In the genomic region with DNA sequence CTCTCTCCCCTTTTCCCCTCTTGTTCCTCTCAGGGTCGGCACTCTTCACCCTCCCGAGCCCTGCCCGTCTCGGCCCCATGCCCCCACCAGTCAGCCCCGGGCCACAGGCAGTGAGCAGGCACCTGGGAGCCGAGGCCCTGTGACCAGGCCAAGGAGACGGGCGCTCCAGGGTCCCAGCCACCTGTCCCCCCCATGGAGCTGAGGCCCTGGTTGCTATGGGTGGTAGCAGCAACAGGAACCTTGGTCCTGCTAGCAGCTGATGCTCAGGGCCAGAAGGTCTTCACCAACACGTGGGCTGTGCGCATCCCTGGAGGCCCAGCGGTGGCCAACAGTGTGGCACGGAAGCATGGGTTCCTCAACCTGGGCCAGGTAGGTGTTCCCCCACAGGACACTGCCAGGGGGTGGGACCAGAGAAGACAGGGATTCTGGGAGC, we compare ENCODE assay signal across 18 cellular contexts.
"Had no signal": no experiment of that assay in that cellular context is flagged by ENCODE, and none has a peak within 500 bp of the region (broad histone marks: within the 10 kb centered on the region; RNA-seq: fewer than 3 reads in every experiment).

No MANE protein-coding gene starts in this region.

- H3K27me3 ChIP-seq: ascending aorta, neural progenitor cell, pancreas, tibial nerve, vagina had no signal

- DNase-seq: activated CD4-positive, alpha-beta T cell treated with anti-CD3 and anti-CD28 coated beads, Interleukin-2, amount 50 U/mL, for 48 hours; activated CD4-positive, CD25-positive, alpha-beta regulatory T cell; activated CD8-positive, alpha-beta memory T cell treated with anti-CD3 and anti-CD28 coated beads, Interleukin-2, amount 50 U/mL, for 48 hours; activated gamma-delta T cell; activated naive CD8-positive, alpha-beta T cell treated with anti-CD3 and anti-CD28 coated beads, Interleukin-2, amount 50 U/mL, for 24 hours; kidney; stimulated activated CD4-positive, alpha-beta T cell treated with anti-CD3 and anti-CD28 coated beads, Interleukin-4, amount 100 ng/mL, for 1 hour; stimulated activated CD8-positive, alpha-beta memory T cell treated with anti-CD3 and anti-CD28 coated beads, Interleukin-4, amount 100 ng/mL, for 48 hours; T-helper 17 cell had no signal

- H3K4me3 Mint-ChIP-seq: activated naive CD8-positive, alpha-beta T cell treated with anti-CD3 and anti-CD28 coated beads, Interleukin-2, amount 50 U/mL, for 24 hours; neural progenitor cell had no signal

- H3K4me2 ChIP-seq: neural progenitor cell had no signal

- H3K9me3 Mint-ChIP-seq: activated naive CD8-positive, alpha-beta T cell treated with anti-CD3 and anti-CD28 coated beads, Interleukin-2, amount 50 U/mL, for 24 hours; neural progenitor cell had no signal

- H3K27me3 Mint-ChIP-seq: activated naive CD8-positive, alpha-beta T cell treated with anti-CD3 and anti-CD28 coated beads, Interleukin-2, amount 50 U/mL, for 24 hours; T-helper 17 cell had no signal

- H3K27ac ChIP-seq: ascending aorta, neural progenitor cell, vagina had no signal

- ATAC-seq: activated naive CD8-positive, alpha-beta T cell treated with anti-CD3 and anti-CD28 coated beads, Interleukin-2, amount 50 U/mL, for 24 hours; pancreas; SK-N-SH treated with all-trans-retinoic acid at 6 μM for 48 hours; T-helper 17 cell had no signal

- H3K36me3 ChIP-seq: neural progenitor cell had no signal

- FAIRE-seq: bronchial epithelial cell, endothelial cell of umbilical vein, frontal cortex, kidney, pancreas had no signal

- H3K9me3 ChIP-seq: ascending aorta, pancreas, tibial nerve, vagina had no signal

- H2AFZ ChIP-seq: neural progenitor cell had no signal

- H3K4me3 ChIP-seq: ascending aorta, neural progenitor cell, tibial nerve, vagina had no signal

- H3K27ac Mint-ChIP-seq: neural progenitor cell had no signal

- H3K9ac ChIP-seq: neural progenitor cell had no signal
